In genomic region chr16:18841833-18842525, GRCh38 we compare ENCODE assay signal across 24 cellular contexts. TPM values are rescaled to one million over a fixed set of nuclear protein-coding genes. Genes with fewer than 3 reads are reported as not detected.
A peak's percentile ranks its signal among the peaks of the same experiment; 100 is the strongest.
DNase-seq lines count a peak whose midpoint lies in the region; ATAC-seq and TF ChIP-seq lines count a peak whose summit lies in the region.
"Had no signal": no experiment of that assay in that cellular context is flagged by ENCODE, and none has a peak within 500 bp of the region (broad histone marks: within the 10 kb centered on the region; RNA-seq: fewer than 3 reads in every experiment).

No MANE protein-coding gene starts in this region.

- H3K4me1 Mint-ChIP-seq in activated T-cell treated with anti-CD3 and anti-CD28 coated beads, Interleukin-2, amount 50 U/mL, for 24 hours (ENCODE audit: low read depth) = peaks cover 16% of the 10 kb centered on the region
- H3K4me1 Mint-ChIP-seq in WTC11 (peaks cover 7% of the 10 kb centered on the region), glutamatergic neuron (ENCODE audit: low read depth, unreplicated experiment) (no peaks in the 10 kb centered on the region)

- TF ChIP-seq POLR2A in GM18505 (IDR thresholded peaks at IDR 0.05; ENCODE audit: borderline replicate concordance, extremely low read depth, insufficient read depth, insufficient read length) = no peak

- H3K27ac Mint-ChIP-seq in activated T-cell treated with anti-CD3 and anti-CD28 coated beads, Interleukin-2, amount 50 U/mL, for 24 hours = peak overlapping the region; percentile 55
- H3K27ac Mint-ChIP-seq in WTC11 (peak overlapping the region; percentile 26; the same call in 1 of the 2 replicates), glutamatergic neuron (ENCODE audit: unreplicated experiment) (peak overlapping the region; percentile 2)

- peaks cover 93% of the 10 kb centered on the region for H3K36me3 Mint-ChIP-seq in activated T-cell treated with anti-CD3 and anti-CD28 coated beads, Interleukin-2, amount 50 U/mL, for 24 hours (ENCODE audit: low read depth)
- peaks cover 85% of the 10 kb centered on the region for H3K36me3 Mint-ChIP-seq in WTC11
- no peaks in the 10 kb centered on the region for H3K36me3 Mint-ChIP-seq in glutamatergic neuron (ENCODE audit: unreplicated experiment)

- no peaks in the 10 kb centered on the region for H3K27me3 Mint-ChIP-seq in activated T-cell treated with anti-CD3 and anti-CD28 coated beads, Interleukin-2, amount 50 U/mL, for 24 hours
- no peaks in the 10 kb centered on the region for H3K27me3 Mint-ChIP-seq in WTC11 (ENCODE audit: low read depth)
- no peaks in the 10 kb centered on the region for H3K27me3 Mint-ChIP-seq in glutamatergic neuron (ENCODE audit: unreplicated experiment)
- H3K27me3 Mint-ChIP-seq: CD4-positive, alpha-beta memory T cell had no signal

- CTCF ChIA-PET in WTC11 (lab: Charles Lee) = no interaction called here

- ATAC-seq in WTC11 = no peak
- ATAC-seq in GM18505 (IDR thresholded peaks at IDR 0.05; ENCODE audit: unreplicated experiment) = no peak
- ATAC-seq: GM12878 had no signal

- no peak for TF ChIP-seq CTCF in WTC11 (IDR thresholded peaks at IDR 0.05)
- no peak for TF ChIP-seq CTCF in glutamatergic neuron (IDR thresholded peaks at IDR 0.05; ENCODE audit: partially characterized antibody, unreplicated experiment)

- H3K4me3 Mint-ChIP-seq in activated T-cell treated with anti-CD3 and anti-CD28 coated beads, Interleukin-2, amount 50 U/mL, for 24 hours = no peak overlapping the region
- H3K4me3 Mint-ChIP-seq in WTC11 (no peak overlapping the region), glutamatergic neuron (ENCODE audit: unreplicated experiment) (no peak overlapping the region)
- H3K4me3 Mint-ChIP-seq: CD4-positive, alpha-beta memory T cell had no signal

- no peak for DNase-seq in activated T-cell treated with anti-CD3 and anti-CD28 coated beads, Interleukin-2, amount 50 U/mL, for 24 hours
- DNase-seq in activated T-cell treated with anti-CD3 and anti-CD28 coated beads, Interleukin-2, amount 50 U/mL, for 1 hour = no peak
- no peak for DNase-seq in WTC11 (ENCODE audit: low spot score)
- DNase-seq in glutamatergic neuron = no peak
- DNase-seq in putamen (ENCODE audit: low spot score) = peak; percentile 66
- no peak for DNase-seq in NCI-H2081 (lab: John Stamatoyannopoulos, UW)
- no peak for DNase-seq in DMS153 treated with DMSO at 0.1 percent for 48 hours (lab: John Stamatoyannopoulos, UW; ENCODE audit: unreplicated experiment)
- DNase-seq: 8988T; BE2C; Calu3; CD4-positive, alpha-beta memory T cell; DMS53; EL; Kasumi-1; MM.1S; NCI-H1092; NCI-H1436 treated with DMSO at 0.1 percent for 48 hours; NCI-H2029 treated with DMSO at 0.1 percent for 48 hours; NCI-H510A; NCI-H774; OCI-M1; Right ventricle myocardium superior had no signal

- H3K9me3 Mint-ChIP-seq in activated T-cell treated with anti-CD3 and anti-CD28 coated beads, Interleukin-2, amount 50 U/mL, for 24 hours = no peaks in the 10 kb centered on the region
- no peaks in the 10 kb centered on the region for H3K9me3 Mint-ChIP-seq in WTC11
- no peaks in the 10 kb centered on the region for H3K9me3 Mint-ChIP-seq in glutamatergic neuron (ENCODE audit: unreplicated experiment)
- H3K9me3 Mint-ChIP-seq: CD4-positive, alpha-beta memory T cell had no signal

- POLR2A ChIA-PET in WTC11 (lab: Charles Lee) = no interaction called here

TF ChIP-seq in WTC11, 78 proteins besides CTCF, POLR2A, EP300 and RAD21:
- TF ChIP-seq GABPB1 (CRISPR knock-in tag; IDR thresholded peaks at IDR 0.05) (no peak), ESRRA (CRISPR knock-in tag; IDR thresholded peaks at IDR 0.05; ENCODE audit: borderline replicate concordance) (no peak), ZNF121 (CRISPR knock-in tag; IDR thresholded peaks at IDR 0.05) (no peak), TCF7 (CRISPR knock-in tag; IDR thresholded peaks at IDR 0.05; ENCODE audit: low read depth) (no peak), EMX1 (CRISPR knock-in tag; IDR thresholded peaks at IDR 0.05) (no peak), ZNF263 (CRISPR knock-in tag; IDR thresholded peaks at IDR 0.05; ENCODE audit: low read depth) (no peak), NR3C1 (CRISPR knock-in tag; conservative IDR thresholded peaks at IDR 0.05; ENCODE audit: low read depth) (no peak), PREB (CRISPR knock-in tag; IDR thresholded peaks at IDR 0.05; ENCODE audit: borderline replicate concordance) (no peak), OVOL2 (CRISPR knock-in tag; IDR thresholded peaks at IDR 0.05; ENCODE audit: borderline replicate concordance) (no peak), SMAD4 (CRISPR knock-in tag; IDR thresholded peaks at IDR 0.05) (no peak), ATF3 (CRISPR knock-in tag; conservative IDR thresholded peaks at IDR 0.05) (no peak), RORB (CRISPR knock-in tag; IDR thresholded peaks at IDR 0.05) (no peak)

RNA-seq across cellular contexts. Expression of gene ARL6IP1, which starts 40.6 kb away (rescaled TPM):
- 137 to 172 TPM (median 151 TPM) in 3 replicates for total RNA-seq in WTC11 (2021)
- total RNA-seq in glutamatergic neuron (ENCODE audit: unreplicated experiment) = 238 TPM

RNA-seq across cellular contexts. Expression of gene RPS15A, which starts 51.8 kb away (rescaled TPM):
- total RNA-seq in WTC11 (2021) (1,612 to 1,889 TPM (median 1,831 TPM) in 3 replicates), glutamatergic neuron (ENCODE audit: unreplicated experiment) (784 TPM)

Comparison
In these comparisons a context has a peak if more than half of its experiments do, and no peak if none do; other contexts are left out.
1. H3K27ac Mint-ChIP-seq: peak in every context shown above with its lines; median percentile 55 in activated T-cell treated with anti-CD3 and anti-CD28 coated beads, Interleukin-2, amount 50 U/mL, for 24 hours; 26 in WTC11; 2 in glutamatergic neuron.